ENCODE assay signal across 28 cellular contexts in genomic region chr22:23691748-23692423, GRCh38. TPM values are rescaled to one million over a fixed set of nuclear protein-coding genes. Genes with fewer than 3 reads are reported as not detected.
"Had no signal": no experiment of that assay in that cellular context is flagged by ENCODE, and none has a peak within 500 bp of the region (broad histone marks: within the 10 kb centered on the region; RNA-seq: fewer than 3 reads in every experiment).

No MANE protein-coding gene starts in this region.

- H3K27ac Mint-ChIP-seq: activated B cell treated with CpG ODN at 0.5 μM for 24 hours; activated CD4-positive, alpha-beta T cell treated with anti-CD3 and anti-CD28 coated beads for 36 hours; activated T-cell treated with anti-CD3 and anti-CD28 coated beads, Interleukin-2, amount 50 U/mL, for 72 hours had no signal

- ATAC-seq: activated CD4-positive, alpha-beta T cell treated with anti-CD3 and anti-CD28 coated beads for 36 hours; activated naive CD4-positive, alpha-beta T cell treated with anti-CD3 and anti-CD28 coated beads, Interleukin-2, amount 50 U/mL, for 72 hours; activated T-cell treated with anti-CD3 and anti-CD28 coated beads, Interleukin-2, amount 50 U/mL, for 72 hours; effector memory CD8-positive, alpha-beta T cell; esophagus mucosa had no signal

- H3K27me3 Mint-ChIP-seq: activated B cell treated with CpG ODN at 0.5 μM for 24 hours; activated CD4-positive, alpha-beta T cell treated with anti-CD3 and anti-CD28 coated beads for 36 hours; brain; effector memory CD8-positive, alpha-beta T cell had no signal

- H3K4me1 Mint-ChIP-seq: neural crest cell had no signal

- H3K27me3 ChIP-seq: dorsolateral prefrontal cortex, hepatocyte, sigmoid colon, upper lobe of left lung had no signal

- H3K9me3 Mint-ChIP-seq: activated B cell treated with CpG ODN at 0.5 μM for 24 hours; activated naive CD4-positive, alpha-beta T cell treated with anti-CD3 and anti-CD28 coated beads, Interleukin-2, amount 50 U/mL, for 72 hours; activated T-cell treated with anti-CD3 and anti-CD28 coated beads, Interleukin-2, amount 50 U/mL, for 72 hours; brain; effector memory CD8-positive, alpha-beta T cell; immature natural killer cell; neural crest cell had no signal

- H3K4me3 ChIP-seq: dorsolateral prefrontal cortex, hepatocyte, left ventricle myocardium inferior, sigmoid colon, thoracic aorta, upper lobe of left lung had no signal

- DNase-seq: activated B cell treated with CpG ODN at 0.5 μM for 24 hours; activated CD4-positive, alpha-beta T cell treated with anti-CD3 and anti-CD28 coated beads, Interleukin-2, amount 50 U/mL, for 4 hours; activated CD8-positive, alpha-beta memory T cell treated with anti-CD3 and anti-CD28 coated beads, Interleukin-2, amount 50 U/mL, for 48 hours; activated gamma-delta T cell; activated T-cell treated with anti-CD3 and anti-CD28 coated beads, Interleukin-2, amount 50 U/mL, for 72 hours; aorta; central memory CD4-positive, alpha-beta T cell; dorsolateral prefrontal cortex; effector memory CD8-positive, alpha-beta T cell; glutamatergic neuron; immature natural killer cell; left ventricle myocardium inferior; occipital lobe; sigmoid colon; stimulated activated CD4-positive, alpha-beta T cell treated with anti-CD3 and anti-CD28 coated beads, Interleukin-4, amount 100 ng/mL, for 1 hour; stimulated activated naive CD4-positive, alpha-beta T cell treated with Interleukin-2 at 50 U/mL for 16 hours; T1000; upper lobe of left lung had no signal

- H3K4me3 Mint-ChIP-seq: activated B cell treated with CpG ODN at 0.5 μM for 24 hours; activated CD4-positive, alpha-beta T cell treated with anti-CD3 and anti-CD28 coated beads for 36 hours; activated T-cell treated with anti-CD3 and anti-CD28 coated beads, Interleukin-2, amount 50 U/mL, for 72 hours; brain; effector memory CD8-positive, alpha-beta T cell; immature natural killer cell; neural crest cell had no signal

RNA-seq across cellular contexts. Expression of gene RGL4, which starts 1.1 kb away (rescaled TPM):
- total RNA-seq: endothelial cell of umbilical vein, esophagus mucosa, frontal cortex, hepatocyte, kidney epithelial cell, left ventricle myocardium inferior, neural crest cell, occipital lobe, sigmoid colon, thoracic aorta had no signal

RNA-seq across cellular contexts. Expression of gene DRICH1, which starts 59.8 kb away (rescaled TPM):
- total RNA-seq: endothelial cell of umbilical vein, hepatocyte, kidney epithelial cell, left ventricle myocardium inferior, neural crest cell, thoracic aorta had no signal
